Comparison of ENCODE assay signal across 12 cellular contexts in the genomic region with DNA sequence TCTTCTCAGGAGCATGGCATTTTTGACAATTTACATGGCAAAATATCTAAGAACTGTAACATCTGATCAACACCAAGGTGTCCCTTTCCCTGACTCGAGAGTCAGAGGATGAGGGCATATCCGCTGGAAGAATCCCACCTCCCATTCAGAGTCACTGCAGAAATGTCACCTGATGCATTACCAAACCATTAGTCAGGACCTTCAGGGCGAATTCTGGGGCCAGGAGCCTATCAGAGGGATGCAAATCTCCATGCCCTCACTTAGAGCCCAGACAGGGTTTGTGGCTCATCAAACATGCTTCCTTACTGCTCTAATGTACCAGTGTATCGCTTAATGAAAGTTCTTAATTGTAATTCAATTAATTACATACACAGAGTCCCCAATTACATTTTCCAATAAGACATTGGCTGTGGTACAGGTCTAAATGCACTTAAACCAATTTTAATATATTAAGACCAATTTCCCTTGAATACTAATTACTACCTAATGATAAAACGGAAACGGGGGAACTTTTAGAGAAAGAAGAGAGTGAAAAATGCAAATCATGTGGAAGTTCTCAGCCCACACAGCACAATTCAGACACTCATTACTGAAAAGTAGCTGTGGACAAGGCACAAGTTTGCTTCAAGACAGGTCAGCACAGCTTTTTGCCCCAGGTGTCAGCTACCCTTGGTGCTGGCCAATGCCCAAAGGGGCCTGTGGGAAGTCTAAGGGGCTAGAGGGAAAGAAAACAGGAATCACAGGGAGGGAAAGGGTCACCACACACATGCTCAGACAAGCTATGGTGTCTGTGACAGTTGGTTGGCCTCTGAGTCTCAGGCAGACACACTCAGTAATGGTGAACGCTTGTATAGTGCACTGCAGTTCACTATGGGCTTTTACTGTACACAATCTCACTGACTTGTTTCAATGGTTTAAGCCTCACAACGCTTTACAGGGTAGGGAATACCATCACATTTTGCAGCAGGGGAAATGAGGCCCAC.
DNase-seq lines count a peak whose midpoint lies in the region; ATAC-seq, FAIRE-seq and TF ChIP-seq lines count a peak whose summit lies in the region.
"Had no signal": no experiment of that assay in that cellular context is flagged by ENCODE, and none has a peak within 500 bp of the region (broad histone marks: within the 10 kb centered on the region; RNA-seq: fewer than 3 reads in every experiment).

No MANE protein-coding gene starts in this region.

- no peak overlapping the region for H3K9ac ChIP-seq in kidney (ENCODE audit: low read length in 2 of 2)

- H3K27me3 Mint-ChIP-seq in endothelial cell (ENCODE audit: unreplicated experiment): peaks cover 2% of the 10 kb centered on the region
- H3K27me3 Mint-ChIP-seq: effector memory CD8-positive, alpha-beta T cell had no signal

- H3K9me3 ChIP-seq in kidney (ENCODE audit: control insufficient read depth in 1 of 2, low read length in 2 of 2): no peaks in the 10 kb centered on the region

- no peak overlapping the region for H3K4me3 Mint-ChIP-seq in endothelial cell (ENCODE audit: unreplicated experiment)
- H3K4me3 Mint-ChIP-seq: effector memory CD8-positive, alpha-beta T cell had no signal

- DNase-seq in COLO829 (ENCODE audit: low spot score): peak; percentile 63
- DNase-seq in HPDE6-E6E7 (ENCODE audit: extremely low spot score): peak; percentile 44
- peak; percentile 78 for DNase-seq in epithelial cell of esophagus (ENCODE audit: low read depth)
- no peak for DNase-seq in T-helper 9 cell
- DNase-seq in endothelial cell (ENCODE audit: low spot score): no peak
- DNase-seq in medulla oblongata (ENCODE audit: extremely low spot score): no peak
- no peak for DNase-seq in kidney
- DNase-seq: anterior cingulate cortex; effector memory CD8-positive, alpha-beta T cell; GF-D8; hippocampal formation had no signal

- H3K4me1 Mint-ChIP-seq in endothelial cell (ENCODE audit: unreplicated experiment): peaks cover 10% of the 10 kb centered on the region

- no peaks in the 10 kb centered on the region for H3K36me3 ChIP-seq in kidney (ENCODE audit: control insufficient read depth in 1 of 2, insufficient read depth in 2 of 2, low read length in 2 of 2)

- H3K4me1 ChIP-seq in kidney (ENCODE audit: control insufficient read depth in 1 of 2, insufficient read depth in 1 of 2, low read depth in 1 of 2, low read length in 2 of 2): peaks cover 3 to 15% of the 10 kb centered on the region in 2 donors

- no peaks in the 10 kb centered on the region for H3K36me3 Mint-ChIP-seq in endothelial cell (ENCODE audit: low read depth, unreplicated experiment)

- H3K27ac ChIP-seq in kidney (ENCODE audit: low read depth in 2 of 2, low read length in 2 of 2): no peak overlapping the region

- no peak overlapping the region for H3K4me3 ChIP-seq in epithelial cell of esophagus (ENCODE audit: low read length)
- H3K4me3 ChIP-seq in kidney (ENCODE audit: low read length in 2 of 2): no peak overlapping the region

- ATAC-seq in GM19452 (IDR thresholded peaks at IDR 0.05; ENCODE audit: unreplicated experiment): peak; percentile 69
- ATAC-seq: effector memory CD8-positive, alpha-beta T cell had no signal

- intact Hi-C loops in kidney (cut with DNase I): no loop called here

- no peak overlapping the region for H3K27ac Mint-ChIP-seq in endothelial cell (ENCODE audit: unreplicated experiment)
- H3K27ac Mint-ChIP-seq: effector memory CD8-positive, alpha-beta T cell had no signal

- no peak for TF ChIP-seq CTCF in epithelial cell of esophagus (IDR thresholded peaks at IDR 0.05; ENCODE audit: insufficient read depth, low read depth, low read length, missing control alignments)
- TF ChIP-seq CTCF in endothelial cell (IDR thresholded peaks at IDR 0.05; ENCODE audit: unreplicated experiment): no peak
- TF ChIP-seq CTCF in kidney (IDR thresholded peaks at IDR 0.05; ENCODE audit: borderline replicate concordance, extremely low read depth, insufficient read depth): no peak

- no peak for FAIRE-seq in kidney (lab: Jason Lieb, UNC)

- no peaks in the 10 kb centered on the region for H3K9me3 Mint-ChIP-seq in endothelial cell (ENCODE audit: unreplicated experiment)
- H3K9me3 Mint-ChIP-seq: effector memory CD8-positive, alpha-beta T cell had no signal

Comparison
In these comparisons a context has a peak if more than half of its experiments do, and no peak if none do; other contexts are left out.
1. DNase-seq: peak in COLO829 (single experiment), HPDE6-E6E7 (single experiment) and epithelial cell of esophagus (single experiment); none in T-helper 9 cell (single experiment), endothelial cell (single experiment), medulla oblongata (single experiment) and kidney (single experiment).